17 cellular contexts compared by ENCODE assay signal in the genomic region with DNA sequence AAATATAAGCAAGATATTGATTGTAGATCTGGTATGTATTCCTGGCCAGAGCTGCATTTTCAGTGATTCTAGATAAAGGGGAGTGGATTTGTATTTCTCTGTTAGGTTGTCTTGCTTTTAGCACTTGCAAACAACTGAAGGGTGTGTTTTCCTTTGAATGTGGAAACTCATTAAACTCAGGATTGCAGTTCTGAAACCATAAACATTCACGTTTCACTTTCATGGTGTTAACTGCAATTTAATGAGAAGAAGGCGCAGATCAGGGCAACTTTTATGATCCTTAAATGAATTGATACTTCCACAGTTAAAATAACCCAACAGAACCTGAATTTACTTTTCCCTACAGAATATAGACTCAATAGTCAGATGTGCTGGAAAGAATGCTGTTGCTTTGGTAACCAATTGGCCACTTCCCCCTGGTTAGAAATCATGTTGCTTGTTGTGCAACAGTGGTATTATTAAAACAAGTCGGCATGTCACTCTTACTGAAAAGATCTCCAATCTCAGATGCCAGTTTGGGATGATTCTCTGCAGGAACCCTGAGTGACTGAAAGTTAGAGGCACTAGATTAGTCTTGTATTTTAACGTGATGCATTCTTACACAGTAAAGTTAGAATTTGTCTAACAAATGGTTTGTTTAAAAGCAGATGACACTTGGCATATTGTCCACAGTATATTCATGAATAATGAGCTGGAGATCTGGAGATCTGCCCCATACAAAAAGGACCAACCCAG.
DNase-seq lines count a peak whose midpoint lies in the region; ATAC-seq, FAIRE-seq and TF ChIP-seq lines count a peak whose summit lies in the region.
"Had no signal": no experiment of that assay in that cellular context is flagged by ENCODE, and none has a peak within 500 bp of the region (broad histone marks: within the 10 kb centered on the region; RNA-seq: fewer than 3 reads in every experiment).

No MANE protein-coding gene starts in this region.

- H3K79me2 ChIP-seq in osteoblast (ENCODE audit: insufficient read depth, low read length) (no peaks in the 10 kb centered on the region), HepG2 (ENCODE audit: insufficient read depth, low read length) (no peaks in the 10 kb centered on the region)

- H3K4me2 ChIP-seq in osteoblast (ENCODE audit: insufficient read depth, low read length) (peak overlapping the region; percentile 31), HepG2 (ENCODE audit: low read depth, low read length) (no peak overlapping the region)

- no peak overlapping the region for H3K4me3 ChIP-seq in epithelial cell of esophagus (ENCODE audit: low read length)
- no peak overlapping the region for H3K4me3 ChIP-seq in osteoblast (ENCODE audit: insufficient read depth, low read length)
- H3K4me3 ChIP-seq in aorta (ENCODE audit: low read length in 2 of 2): no peak overlapping the region
- H3K4me3 ChIP-seq in HepG2 (replicated peaks in 1 of 3; ENCODE audit: insufficient read depth in 1 of 3, low read depth in 2 of 3, low read length in 3 of 3): no peak overlapping the region
- H3K4me3 ChIP-seq: coronary artery, heart left ventricle, right lobe of liver had no signal

- H3K36me3 ChIP-seq in osteoblast (ENCODE audit: insufficient read depth, low read length) (no peaks in the 10 kb centered on the region), aorta (ENCODE audit: control insufficient read depth in 1 of 2, insufficient read depth in 2 of 2, low read length in 1 of 2) (no peaks in the 10 kb centered on the region), HepG2 (replicated peaks in 1 of 2; ENCODE audit: control insufficient read depth in 1 of 2, insufficient read depth in 2 of 2, low read length in 2 of 2) (no peaks in the 10 kb centered on the region)
- H3K36me3 ChIP-seq: heart left ventricle, right lobe of liver had no signal

- H3K9ac ChIP-seq in HepG2 (ENCODE audit: insufficient read depth, low read depth, low read length): no peak overlapping the region

- no peak for TF ChIP-seq RAD21 in HepG2 (CRISPR knock-in tag; IDR thresholded peaks at IDR 0.05)

- WGBS in aorta, 2 donors: 75 to 79% methylated on average over 4 of the region's 4 CpGs
- 2% methylated on average over 4 of the region's 4 CpGs for WGBS in HepG2 (ENCODE audit: low lambda C conversion rate)

- in situ Hi-C loops in HepG2 (cut with HindIII; ENCODE audit: extremely low pct_ligation_motif_present, low pct_unique_long_range_greater_than_20kb): no loop called here

- H3K9me3 ChIP-seq in osteoblast (ENCODE audit: low read depth, low read length) (no peaks in the 10 kb centered on the region), aorta (ENCODE audit: control insufficient read depth, low read length) (no peaks in the 10 kb centered on the region), HepG2 (ENCODE audit: low read length) (peaks cover 38% of the 10 kb centered on the region)
- H3K9me3 ChIP-seq: heart left ventricle, right lobe of liver had no signal

- CTCF ChIA-PET in HepG2 (lab: Yijun Ruan, JAX; ENCODE audit: low intra/inter-chr PET ratio, low total read pairs): no interaction called here

- POLR2A ChIA-PET in HepG2 (lab: Yijun Ruan, JAX): no interaction called here

- intact Hi-C loops in aorta (cut with DNase I): no loop called here
- intact Hi-C loops in HepG2 (cut with micrococcal nuclease; ENCODE audit: unreplicated experiment): no loop called here

- no TSS peak for BruUV-seq in HepG2 (replicated peaks; lab: Mats Ljungman, UMichigan)

- TF ChIP-seq POLR2A in HepG2 (IDR thresholded peaks at IDR 0.05; ENCODE audit: insufficient read depth in 1 of 2, low read depth in 2 of 2, low read length in 2 of 2): no peak

- H3K27me3 ChIP-seq in osteoblast (ENCODE audit: insufficient read depth, low read length) (no peaks in the 10 kb centered on the region), aorta (ENCODE audit: control insufficient read depth in 1 of 2, insufficient read depth in 2 of 2, low read length in 1 of 2) (no peaks in the 10 kb centered on the region), HepG2 (ENCODE audit: control insufficient read depth in 1 of 2, insufficient read depth in 2 of 2, low read length in 2 of 2) (no peaks in the 10 kb centered on the region)
- H3K27me3 ChIP-seq: heart left ventricle, right lobe of liver had no signal

- TF ChIP-seq EP300 in HepG2 (IDR thresholded peaks at IDR 0.05; ENCODE audit: low read depth in 2 of 2, low read length in 2 of 2): no peak
- no peak for TF ChIP-seq EP300 in HepG2 (CRISPR knock-in tag; IDR thresholded peaks at IDR 0.05; ENCODE audit: borderline replicate concordance)

- FAIRE-seq in HepG2 (lab: Jason Lieb, UNC): no peak
- FAIRE-seq: urothelium cell line had no signal

- ATAC-seq in aorta (ENCODE audit: low FRiP score) (no peak), HepG2 (no peak)
- ATAC-seq: heart left ventricle, right lobe of liver, WTC11 had no signal

- H4K20me1 ChIP-seq in osteoblast (ENCODE audit: insufficient read depth, low read length): no peaks in the 10 kb centered on the region
- H4K20me1 ChIP-seq in HepG2 (ENCODE audit: insufficient read depth, low read length): no peaks in the 10 kb centered on the region

- H3K27ac ChIP-seq in osteoblast (ENCODE audit: low read depth, low read length): no peak overlapping the region
- H3K27ac ChIP-seq in aorta (ENCODE audit: low read depth in 1 of 2, low read length in 2 of 2): no peak overlapping the region
- H3K27ac ChIP-seq in HepG2 (ENCODE audit: extremely low read length, insufficient read depth, low read length): no peak overlapping the region
- H3K27ac ChIP-seq: coronary artery, heart left ventricle, right lobe of liver had no signal

- H3K4me1 ChIP-seq in osteoblast (ENCODE audit: insufficient read depth, low read length) (peaks cover 17% of the 10 kb centered on the region), aorta (ENCODE audit: control insufficient read depth in 1 of 2, insufficient read depth in 2 of 2, low read length in 2 of 2) (no peaks in the 10 kb centered on the region), HepG2 (ENCODE audit: insufficient read depth, low read length) (no peaks in the 10 kb centered on the region)
- H3K4me1 ChIP-seq: right lobe of liver had no signal

- DNase-seq in GM03348 (ENCODE audit: low spot score): peak; percentile 69
- peak; percentile 48 to 84 for DNase-seq in NOMO-1 (lab: John Stamatoyannopoulos, UW; ENCODE audit: unreplicated experiment in 2 of 2)
- peak; percentile 25 for DNase-seq in epithelial cell of esophagus (ENCODE audit: low read depth)
- peak; percentile 3 for DNase-seq in osteoblast (ENCODE audit: insufficient read length, low spot score, missing footprints)
- DNase-seq in aorta: no peak
- no peak for DNase-seq in mucosa of gallbladder (ENCODE audit: low spot score)
- DNase-seq in pons (ENCODE audit: low spot score): no peak
- no peak for DNase-seq in HepG2 (ENCODE audit: low spot score)
- DNase-seq: DMS 273 treated with DMSO at 0.1 percent for 48 hours, heart left ventricle, mesendoderm, NCI-H2171, right lobe of liver, SHP77 had no signal

- TF ChIP-seq CTCF in epithelial cell of esophagus (IDR thresholded peaks at IDR 0.05; ENCODE audit: insufficient read depth, low read depth, low read length, missing control alignments): no peak
- no peak for TF ChIP-seq CTCF in osteoblast (IDR thresholded peaks at IDR 0.05; ENCODE audit: extremely low read depth, low read depth, low read length)
- TF ChIP-seq CTCF in HepG2 (CRISPR knock-in tag; IDR thresholded peaks at IDR 0.05): no peak

- H2AFZ ChIP-seq in osteoblast (ENCODE audit: low read length): peak overlapping the region; percentile 25
- no peak overlapping the region for H2AFZ ChIP-seq in HepG2 (ENCODE audit: low read length)

TF ChIP-seq in HepG2, 621 proteins besides CTCF, POLR2A, EP300 and RAD21:
- no peak for TF ChIP-seq SMC3 (IDR thresholded peaks at IDR 0.05; ENCODE audit: low read length)
- no peak for TF ChIP-seq ZNF879 (CRISPR knock-in tag; IDR thresholded peaks at IDR 0.05)
TF ChIP-seq in HepG2: peak in this region for 0.

Comparison
In these comparisons a context has a peak if more than half of its experiments do, and no peak if none do; other contexts are left out.
1. DNase-seq: peak in GM03348 (single experiment), NOMO-1 (2 of 2), epithelial cell of esophagus (single experiment) and osteoblast (single experiment); none in aorta (0 of 2), mucosa of gallbladder (single experiment), pons (single experiment) and HepG2 (single experiment).